16 cellular contexts compared by ENCODE assay signal in the genomic region with DNA sequence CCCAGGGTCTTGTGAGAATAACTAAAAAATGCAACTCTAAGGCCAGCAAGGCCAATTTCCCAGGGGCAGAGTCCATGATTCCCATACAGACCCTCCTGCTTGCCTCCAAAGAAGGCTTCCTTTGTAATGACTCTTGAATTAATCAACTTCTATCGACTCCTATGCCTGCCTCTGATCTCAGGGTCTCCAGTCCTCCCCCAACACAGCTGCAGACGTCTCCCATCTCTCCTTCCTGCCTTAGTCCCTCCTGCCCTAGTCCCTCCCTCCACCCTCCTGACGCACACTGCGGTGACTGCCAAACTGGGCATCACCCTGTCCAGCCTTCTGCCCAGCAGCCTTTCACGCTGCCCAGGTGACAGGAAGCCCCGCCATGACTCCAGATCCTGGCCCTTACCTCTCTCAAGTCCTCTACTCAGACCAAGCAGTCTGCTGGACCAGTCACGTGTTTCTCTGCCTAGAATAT. TPM values are rescaled to one million over a fixed set of nuclear protein-coding genes. Genes with fewer than 3 reads are reported as not detected.
DNase-seq lines count a peak whose midpoint lies in the region; ATAC-seq, FAIRE-seq and TF ChIP-seq lines count a peak whose summit lies in the region.
"Had no signal": no experiment of that assay in that cellular context is flagged by ENCODE, and none has a peak within 500 bp of the region (broad histone marks: within the 10 kb centered on the region; RNA-seq: fewer than 3 reads in every experiment).

No MANE protein-coding gene starts in this region.

- H3K9ac ChIP-seq in trophoblast cell (ENCODE audit: low read length): no peak overlapping the region

- FAIRE-seq in A549 (lab: Jason Lieb, UNC): no peak
- FAIRE-seq: A204.1 had no signal

- H3K14ac ChIP-seq in trophoblast cell (ENCODE audit: low read length): peak overlapping the region; percentile 12

- peak; percentile 60 to 78; a peak in 4 of 5 replicates for TF ChIP-seq EP300 in A549 (IDR thresholded peaks at IDR 0.05)

- H3K23ac ChIP-seq in trophoblast cell (ENCODE audit: low read length): no peak overlapping the region

- POLR2A ChIA-PET in A549 (lab: Yijun Ruan, JAX): no interaction called here

- H4K12ac ChIP-seq in trophoblast cell (ENCODE audit: low read depth, low read length): no peak overlapping the region

- H3K4me2 ChIP-seq in A549: peak overlapping the region; percentile 72
- no peak overlapping the region for H3K4me2 ChIP-seq in trophoblast cell (ENCODE audit: low read length)

- WGBS in A549 (ENCODE audit: missing lambda C conversion rate): 24% methylated on average over 7 of the region's 7 CpGs
- WGBS in adrenal gland, 4 donors: 50 to 68% (median 56%) methylated on average over 7 of the region's 7 CpGs
- no CpG with 5 or more reads among the region's 7 CpGs for WGBS in trophoblast cell (ENCODE audit: extremely low coverage, insufficient coverage, insufficient read length)

- no peak overlapping the region for H2BK120ac ChIP-seq in trophoblast cell (ENCODE audit: insufficient read depth, low read length, poor library complexity)

- no peaks in the 10 kb centered on the region for H3K79me2 ChIP-seq in trophoblast cell (ENCODE audit: control insufficient read depth, insufficient read depth, low read length, poor library complexity)

- H3K79me1 ChIP-seq in trophoblast cell (ENCODE audit: low read length): no peaks in the 10 kb centered on the region

- peak overlapping the region; percentile 93 to 99 for H3K27ac ChIP-seq in A549
- H3K27ac ChIP-seq in adrenal gland: peak overlapping the region in 4 of 5 donors; percentile 54 to 86 (median 76)
- H3K27ac ChIP-seq in left ventricle myocardium inferior (replicated peaks): peak overlapping the region; percentile 33
- no peak overlapping the region for H3K27ac ChIP-seq in trophoblast cell (ENCODE audit: low read depth, low read length)

- TF ChIP-seq POLR2A in A549 (IDR thresholded peaks at IDR 0.05; ENCODE audit: low read length): no peak; the same call in 1 of the 2 replicates
- no peak for TF ChIP-seq POLR2A in adrenal gland (IDR thresholded peaks at IDR 0.05)

- peak in 1 of 2 experiments; percentile 30; a peak in 1 of 5 replicates for TF ChIP-seq RAD21 in A549 (conservative IDR thresholded peaks at IDR 0.05 in 1 of 2, IDR thresholded peaks at IDR 0.05 in 1 of 2)

- no peak overlapping the region for H3K4me3 ChIP-seq in A549
- no peak overlapping the region for H3K4me3 ChIP-seq in adrenal gland
- H3K4me3 ChIP-seq in left ventricle myocardium inferior: no peak overlapping the region
- no peak overlapping the region for H3K4me3 ChIP-seq in trophoblast cell (ENCODE audit: low read depth, low read length)

- peak overlapping the region; percentile 15 for H2BK12ac ChIP-seq in trophoblast cell (ENCODE audit: low read length)

- ATAC-seq in A549: peak; percentile 92 to 93
- ATAC-seq: activated T-cell treated with anti-CD3 and anti-CD28 coated beads, Interleukin-2, amount 50 U/mL, for 4 hours had no signal

- no peak overlapping the region for H2AFZ ChIP-seq in trophoblast cell (ENCODE audit: insufficient read depth, low read length, poor library complexity)

- no peak overlapping the region for H3K4ac ChIP-seq in trophoblast cell (ENCODE audit: low read depth, low read length)

- H4K8ac ChIP-seq in trophoblast cell (ENCODE audit: low read depth, low read length): no peak overlapping the region

- H4K91ac ChIP-seq in trophoblast cell (ENCODE audit: low read depth, low read length): peak overlapping the region; percentile 47

- no peak overlapping the region for H2BK5ac ChIP-seq in trophoblast cell (ENCODE audit: low read depth, low read length, poor library complexity)

- CTCF ChIA-PET in A549 (lab: Yijun Ruan, JAX): interaction anchor here (1.1 to 26.0 kb wide), 3 partner anchors 21 to 238 kb away, joined by 5 to 413 read pairs (median 83); no protein-coding TSS in a partner anchor

- peak; percentile 68 to 96 for DNase-seq in A549 (ENCODE audit: low read depth in 1 of 2, low spot score in 1 of 2)
- DNase-seq in adrenal gland: peak in 6 of 7 donors; percentile 69 to 81 (median 77)
- DNase-seq in left ventricle myocardium inferior: no peak
- no peak for DNase-seq in trophoblast cell
- no peak for DNase-seq in COLO668 (lab: John Stamatoyannopoulos, UW; ENCODE audit: unreplicated experiment)
- no peak for DNase-seq in putamen (ENCODE audit: low spot score)
- no peak for DNase-seq in NCI-H446 treated with DMSO at 0.1 percent for 48 hours (lab: John Stamatoyannopoulos, UW)
- DNase-seq in CD1c-positive myeloid dendritic cell (ENCODE audit: extremely low spot score): no peak
- DNase-seq: activated naive CD8-positive, alpha-beta T cell treated with anti-CD3 and anti-CD28 coated beads, Interleukin-2, amount 10 ng/mL, durations not matched to agents 7 days and 5 days; activated T-cell treated with anti-CD3 and anti-CD28 coated beads, Interleukin-2, amount 50 U/mL, for 4 hours; CD4-positive, alpha-beta memory T cell; cerebellar nuclear complex; glutamatergic neuron; NCI-H1694; NCI-H524 had no signal

- no peak overlapping the region for H3K18ac ChIP-seq in trophoblast cell (ENCODE audit: low read length)

- peaks cover 47% of the 10 kb centered on the region for H3K4me1 ChIP-seq in A549
- peaks cover 14% of the 10 kb centered on the region in 2 donors for H3K4me1 ChIP-seq in adrenal gland (replicated peaks in 1 of 2)
- H3K4me1 ChIP-seq in left ventricle myocardium inferior: peaks cover 18% of the 10 kb centered on the region
- H3K4me1 ChIP-seq in trophoblast cell (ENCODE audit: control insufficient read depth in 1 of 2, insufficient read depth in 2 of 2, low read length in 2 of 2): peaks cover 8 to 13% of the 10 kb centered on the region in 2 experiments

- no peak for TF ChIP-seq CTCF in A549 (IDR thresholded peaks at IDR 0.05)
- no peak for TF ChIP-seq CTCF in adrenal gland (IDR thresholded peaks at IDR 0.05)
- TF ChIP-seq CTCF in left ventricle myocardium inferior (IDR thresholded peaks at IDR 0.05; ENCODE audit: borderline replicate concordance): no peak

- H3K27me3 ChIP-seq in adrenal gland (no peaks in the 10 kb centered on the region), left ventricle myocardium inferior (ENCODE audit: low read depth) (no peaks in the 10 kb centered on the region), trophoblast cell (ENCODE audit: insufficient read depth, low read length) (no peaks in the 10 kb centered on the region)

- H3K36me3 ChIP-seq in adrenal gland (replicated peaks in 1 of 2) (no peaks in the 10 kb centered on the region), left ventricle myocardium inferior (no peaks in the 10 kb centered on the region), trophoblast cell (ENCODE audit: control insufficient read depth in 1 of 2, insufficient read depth in 2 of 2, low read length in 2 of 2) (no peaks in the 10 kb centered on the region)

- intact Hi-C loops in adrenal gland (cut with DNase I): loop anchor here in 1 of 2 donors (10.0 kb wide), 1 partner anchor 229 kb away; no protein-coding TSS in a partner anchor
- intact Hi-C loops in left ventricle myocardium inferior (cut with micrococcal nuclease): no loop called here

- no peak overlapping the region for H2AK5ac ChIP-seq in trophoblast cell (ENCODE audit: low read length)

- H3K9me3 ChIP-seq in A549 (peaks cover 28% of the 10 kb centered on the region; the same call in 2 of the 3 replicates), adrenal gland (replicated peaks in 1 of 3) (no peaks in the 10 kb centered on the region), left ventricle myocardium inferior (replicated peaks) (peaks cover 7% of the 10 kb centered on the region), trophoblast cell (ENCODE audit: insufficient read depth, low read depth, low read length) (no peaks in the 10 kb centered on the region)

TF ChIP-seq in A549, 52 proteins besides CTCF, POLR2A, EP300 and RAD21 (continues in another document):
- TF ChIP-seq CHD4 (IDR thresholded peaks at IDR 0.05; ENCODE audit: borderline replicate concordance) (no peak), JUN (IDR thresholded peaks at IDR 0.05) (peak; percentile 78 to 87; a peak in 4 of 5 replicates), RFX5 (IDR thresholded peaks at IDR 0.05) (0 out of 2 replicates have a peak, but pooled peaks have one; percentile 22), FOXS1 (CRISPR knock-in tag; IDR thresholded peaks at IDR 0.05) (no peak), HEYL (CRISPR knock-in tag; IDR thresholded peaks at IDR 0.05) (no peak), HDAC2 (IDR thresholded peaks at IDR 0.05) (no peak), ZC3H11A (IDR thresholded peaks at IDR 0.05) (no peak)
- TF ChIP-seq, protein P1, sequence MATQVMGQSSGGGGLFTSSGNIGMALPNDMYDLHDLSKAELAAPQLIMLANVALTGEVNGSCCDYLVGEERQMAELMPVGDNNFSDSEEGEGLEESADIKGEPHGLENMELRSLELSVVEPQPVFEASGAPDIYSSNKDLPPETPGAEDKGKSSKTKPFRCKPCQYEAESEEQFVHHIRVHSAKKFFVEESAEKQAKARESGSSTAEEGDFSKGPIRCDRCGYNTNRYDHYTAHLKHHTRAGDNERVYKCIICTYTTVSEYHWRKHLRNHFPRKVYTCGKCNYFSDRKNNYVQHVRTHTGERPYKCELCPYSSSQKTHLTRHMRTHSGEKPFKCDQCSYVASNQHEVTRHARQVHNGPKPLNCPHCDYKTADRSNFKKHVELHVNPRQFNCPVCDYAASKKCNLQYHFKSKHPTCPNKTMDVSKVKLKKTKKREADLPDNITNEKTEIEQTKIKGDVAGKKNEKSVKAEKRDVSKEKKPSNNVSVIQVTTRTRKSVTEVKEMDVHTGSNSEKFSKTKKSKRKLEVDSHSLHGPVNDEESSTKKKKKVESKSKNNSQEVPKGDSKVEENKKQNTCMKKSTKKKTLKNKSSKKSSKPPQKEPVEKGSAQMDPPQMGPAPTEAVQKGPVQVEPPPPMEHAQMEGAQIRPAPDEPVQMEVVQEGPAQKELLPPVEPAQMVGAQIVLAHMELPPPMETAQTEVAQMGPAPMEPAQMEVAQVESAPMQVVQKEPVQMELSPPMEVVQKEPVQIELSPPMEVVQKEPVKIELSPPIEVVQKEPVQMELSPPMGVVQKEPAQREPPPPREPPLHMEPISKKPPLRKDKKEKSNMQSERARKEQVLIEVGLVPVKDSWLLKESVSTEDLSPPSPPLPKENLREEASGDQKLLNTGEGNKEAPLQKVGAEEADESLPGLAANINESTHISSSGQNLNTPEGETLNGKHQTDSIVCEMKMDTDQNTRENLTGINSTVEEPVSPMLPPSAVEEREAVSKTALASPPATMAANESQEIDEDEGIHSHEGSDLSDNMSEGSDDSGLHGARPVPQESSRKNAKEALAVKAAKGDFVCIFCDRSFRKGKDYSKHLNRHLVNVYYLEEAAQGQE (IDR thresholded peaks at IDR 0.05): no peak

RNA-seq across cellular contexts. Expression of a gene that starts 35.2 kb away (rescaled TPM):
- polyA plus RNA-seq in A549 (2011; rRNA removed): 2.0 and 2.4 TPM in 2 replicates
- 1.3 and 1.7 TPM in 2 replicates for polyA plus RNA-seq in A549 (2012; cell fraction: cytosol; rRNA removed)
- polyA plus RNA-seq in A549 (2012; cell fraction: nucleus; rRNA removed): 1.5 and 1.8 TPM in 2 replicates
- 1.8 to 2.4 TPM (median 2.3 TPM) in 3 replicates for polyA plus RNA-seq in A549 (2017; fragmentation: RNase III; extraction: RNeasy Plus Mini Kit Qiagen cat#74134 plus additional on column Dnase treatment)
- 1.9 and 2.6 TPM in 2 replicates for polyA minus RNA-seq in A549 (2011; rRNA and poly(A)+ RNA removed)
- total RNA-seq in adrenal gland: 1 to 10 TPM; 3.0 to 8.4 (median 4.2) TPM
- polyA plus RNA-seq in adrenal gland: 1 to 10 TPM; 4.2 to 5.9 (median 4.9) TPM
- 5.0 TPM for total RNA-seq in left ventricle myocardium inferior
- polyA plus RNA-seq in trophoblast cell (2013): 0.22 and 0.24 TPM in 2 replicates
- total RNA-seq: activated naive CD8-positive, alpha-beta T cell treated with anti-CD3 and anti-CD28 coated beads, Interleukin-2, amount 10 ng/mL, durations not matched to agents 7 days and 5 days; CD4-positive, alpha-beta memory T cell had no signal
- polyA plus RNA-seq: CD4-positive, alpha-beta memory T cell had no signal

Comparison
In these comparisons a context has a peak if more than half of its experiments do, and no peak if none do; other contexts are left out.
1. DNase-seq: peak in A549 (2 of 2) and adrenal gland (6 of 7); none in left ventricle myocardium inferior (single experiment), trophoblast cell (0 of 2), COLO668 (single experiment), putamen (single experiment), NCI-H446 treated with DMSO at 0.1 percent for 48 hours (single experiment) and CD1c-positive myeloid dendritic cell (single experiment).